Comparison of ENCODE assay signal across 16 cellular contexts in genomic region chr9:127664678-127665507, GRCh38. TPM values are rescaled to one million over a fixed set of nuclear protein-coding genes. Genes with fewer than 3 reads are reported as not detected.
A peak's percentile ranks its signal among the peaks of the same experiment; 100 is the strongest.
DNase-seq lines count a peak whose midpoint lies in the region; ATAC-seq and TF ChIP-seq lines count a peak whose summit lies in the region.
"Had no signal": no experiment of that assay in that cellular context is flagged by ENCODE, and none has a peak within 500 bp of the region (broad histone marks: within the 10 kb centered on the region; RNA-seq: fewer than 3 reads in every experiment).

No MANE protein-coding gene starts in this region.

- no TSS peak for BruUV-seq in Caco-2 (replicated peaks; lab: Mats Ljungman, UMichigan)

- H3K9me3 ChIP-seq in SJSA1 (replicated peaks), result no peaks in the 10 kb centered on the region
- no peaks in the 10 kb centered on the region for H3K9me3 ChIP-seq in Caco-2
- H3K9me3 ChIP-seq: gastrocnemius medialis, left lung, psoas muscle, testis had no signal

- peak overlapping the region; percentile 14; the same call in 1 of the 2 replicates for H3K27ac ChIP-seq in SJSA1
- H3K27ac ChIP-seq: gastrocnemius medialis, psoas muscle, testis had no signal

- H3K36me3 Mint-ChIP-seq in nephron (ENCODE audit: low read depth) (peaks cover 42% of the 10 kb centered on the region), Caco-2 (ENCODE audit: insufficient read depth, unreplicated experiment) (no peaks in the 10 kb centered on the region)

- H3K4me3 Mint-ChIP-seq in nephron, result no peak overlapping the region
- H3K4me3 Mint-ChIP-seq in Caco-2 (ENCODE audit: unreplicated experiment), result no peak overlapping the region
- H3K4me3 Mint-ChIP-seq: activated CD4-positive, alpha-beta T cell treated with anti-CD3 and anti-CD28 coated beads, Interleukin-2, amount 10 ng/mL, durations not matched to agents 24 days and 14 days had no signal

- no peak for ATAC-seq in GM21447 (IDR thresholded peaks at IDR 0.05; ENCODE audit: unreplicated experiment)
- ATAC-seq: gastrocnemius medialis, left lung, psoas muscle had no signal

- POLR2A ChIA-PET in Caco-2 (lab: Charles Lee), result no interaction called here

- H3K36me3 ChIP-seq in SJSA1 (peaks cover 51% of the 10 kb centered on the region), Caco-2 (ENCODE audit: control insufficient read depth, insufficient read depth, low read length) (no peaks in the 10 kb centered on the region)

- H3K27me3 ChIP-seq in SJSA1 (replicated peaks), result no peaks in the 10 kb centered on the region
- no peaks in the 10 kb centered on the region for H3K27me3 ChIP-seq in Caco-2 (replicated peaks; ENCODE audit: control insufficient read depth, insufficient read depth, low read length)
- H3K27me3 ChIP-seq: gastrocnemius medialis, left lung, testis had no signal

- peaks cover 47% of the 10 kb centered on the region for H3K4me1 Mint-ChIP-seq in nephron
- no peaks in the 10 kb centered on the region for H3K4me1 Mint-ChIP-seq in Caco-2 (ENCODE audit: low read depth, unreplicated experiment)
- H3K4me1 Mint-ChIP-seq: activated CD4-positive, alpha-beta T cell treated with anti-CD3 and anti-CD28 coated beads, Interleukin-2, amount 10 ng/mL, durations not matched to agents 24 days and 14 days had no signal

- H3K9me3 Mint-ChIP-seq in nephron, result no peaks in the 10 kb centered on the region
- H3K9me3 Mint-ChIP-seq in Caco-2 (ENCODE audit: unreplicated experiment), result no peaks in the 10 kb centered on the region
- H3K9me3 Mint-ChIP-seq: activated CD4-positive, alpha-beta T cell treated with anti-CD3 and anti-CD28 coated beads, Interleukin-2, amount 10 ng/mL, durations not matched to agents 24 days and 14 days had no signal

- intact Hi-C loops in Caco-2 (cut with micrococcal nuclease; ENCODE audit: unreplicated experiment), result no loop called here

- H3K4me1 ChIP-seq in SJSA1 (replicated peaks) (peaks cover 22% of the 10 kb centered on the region), Caco-2 (no peaks in the 10 kb centered on the region)
- H3K4me1 ChIP-seq: gastrocnemius medialis, left lung, psoas muscle, testis had no signal

- no peak overlapping the region for H3K4me3 ChIP-seq in SJSA1
- no peak overlapping the region for H3K4me3 ChIP-seq in Caco-2 (ENCODE audit: low read depth, low read length)
- H3K4me3 ChIP-seq: gastrocnemius medialis, left lung, psoas muscle, testis had no signal

- CTCF ChIA-PET in Caco-2 (lab: Charles Lee), result interaction anchor here (0.7 kb wide), 1 partner anchor 70 kb away, joined by 3 read pairs; the partner anchor contains the start of gene TOR2A

- TF ChIP-seq CTCF in AG09319 (IDR thresholded peaks at IDR 0.05; ENCODE audit: low read depth, low read length), result no peak
- TF ChIP-seq CTCF in nephron (IDR thresholded peaks at IDR 0.05; ENCODE audit: unreplicated experiment in 3 of 3), result no peak
- no peak for TF ChIP-seq CTCF in Caco-2 (IDR thresholded peaks at IDR 0.05; ENCODE audit: insufficient read depth in 1 of 2, low read depth in 1 of 2, low read length in 1 of 2, severe bottlenecking in 1 of 2, unreplicated experiment in 1 of 2)

- peak overlapping the region; percentile 26 to 80 (median 67) for H3K27ac Mint-ChIP-seq in nephron
- no peak overlapping the region for H3K27ac Mint-ChIP-seq in Caco-2 (ENCODE audit: unreplicated experiment)
- H3K27ac Mint-ChIP-seq: activated CD4-positive, alpha-beta T cell treated with anti-CD3 and anti-CD28 coated beads, Interleukin-2, amount 10 ng/mL, durations not matched to agents 24 days and 14 days had no signal

- DNase-seq in AG09319 (ENCODE audit: extremely low read depth, low read depth) (peak; percentile 49), SJSA1 (ENCODE audit: low read depth in 1 of 2, low spot score in 2 of 2) (peak; percentile 47 to 64), fibroblast of peridontal ligament (ENCODE audit: extremely low read depth) (peak; percentile 87), SIG-M5 treated with dmso at 0.1 percent for 504 hours (lab: John Stamatoyannopoulos, UW; ENCODE audit: unreplicated experiment) (no peak), NCI-H748 (lab: John Stamatoyannopoulos, UW; ENCODE audit: unreplicated experiment) (no peak), Caco-2 (no peak)
- DNase-seq: activated CD4-positive, alpha-beta T cell treated with anti-CD3 and anti-CD28 coated beads, Interleukin-2, amount 10 ng/mL, durations not matched to agents 24 days and 14 days; activated gamma-delta T cell; gastrocnemius medialis; GF-D8; left lung; psoas muscle; testis had no signal

- H3K27me3 Mint-ChIP-seq in nephron (ENCODE audit: low read depth), result no peaks in the 10 kb centered on the region
- H3K27me3 Mint-ChIP-seq in Caco-2 (ENCODE audit: insufficient read depth, unreplicated experiment), result peaks cover 6% of the 10 kb centered on the region
- H3K27me3 Mint-ChIP-seq: activated CD4-positive, alpha-beta T cell treated with anti-CD3 and anti-CD28 coated beads, Interleukin-2, amount 10 ng/mL, durations not matched to agents 24 days and 14 days had no signal

RNA-seq across cellular contexts. Expression of gene CFAP157, which starts 41.9 kb away (rescaled TPM):
- 0.11 TPM in 1 of 2 replicates, not detected in the other for total RNA-seq in SJSA1 (2014; rRNA removed; shearing (Covaris generic))
- not detected in 2 replicates for total RNA-seq in Caco-2 (2022)
- total RNA-seq: activated CD4-positive, alpha-beta T cell treated with anti-CD3 and anti-CD28 coated beads, Interleukin-2, amount 10 ng/mL, durations not matched to agents 24 days and 14 days; gastrocnemius medialis; NCI-H460 had no signal

RNA-seq across cellular contexts. Expression of gene PTRH1, which starts 50.6 kb away (rescaled TPM):
- total RNA-seq in SJSA1 (2014; rRNA removed; shearing (Covaris generic)), result 10.4 and 17.5 TPM in 2 replicates
- 8.7 and 11.2 TPM in 2 replicates for total RNA-seq in Caco-2 (2022)

RNA-seq across cellular contexts. Expression of gene TTC16, which starts 51.0 kb away (rescaled TPM):
- total RNA-seq in SJSA1 (2014; rRNA removed; shearing (Covaris generic)), result not detected in 2 replicates
- not detected in 2 replicates for total RNA-seq in Caco-2 (2022)
- total RNA-seq: activated CD4-positive, alpha-beta T cell treated with anti-CD3 and anti-CD28 coated beads, Interleukin-2, amount 10 ng/mL, durations not matched to agents 24 days and 14 days; gastrocnemius medialis; NCI-H460 had no signal

RNA-seq across cellular contexts. Expression of gene STXBP1, which starts 52.8 kb away (rescaled TPM):
- 18.4 and 72.6 TPM in 2 replicates for total RNA-seq in SJSA1 (2014; rRNA removed; shearing (Covaris generic))
- 5.5 and 6.7 TPM in 2 replicates for total RNA-seq in Caco-2 (2022)

Comparison
In these comparisons a context has a peak if more than half of its experiments do, and no peak if none do; other contexts are left out.
1. DNase-seq: peak in AG09319 (single experiment), SJSA1 (2 of 2) and fibroblast of peridontal ligament (single experiment); none in SIG-M5 treated with dmso at 0.1 percent for 504 hours (single experiment), NCI-H748 (single experiment) and Caco-2 (0 of 2).